In the genomic region with DNA sequence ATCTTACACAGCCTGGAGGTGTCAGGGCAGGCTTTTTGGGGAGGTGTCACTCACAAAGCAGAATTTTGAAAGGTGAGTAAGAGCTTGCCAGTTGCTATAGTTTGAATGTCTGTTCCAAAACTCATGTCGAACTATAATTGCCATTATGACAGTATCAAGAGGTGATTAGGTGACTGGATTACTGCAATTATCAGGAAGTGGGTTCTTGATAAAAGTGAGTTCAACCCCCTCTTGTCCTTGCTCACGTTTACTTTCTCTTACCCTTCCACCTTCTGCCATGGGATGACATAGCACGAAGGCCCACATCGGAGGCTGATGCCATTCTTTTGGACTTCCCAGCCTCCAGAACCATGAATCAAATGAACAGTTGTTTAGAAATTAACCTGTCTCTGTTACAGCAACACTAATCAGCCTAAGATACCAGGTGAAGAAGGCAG, we compare ENCODE assay signal across 1 cellular context.
TF ChIP-seq lines count a peak whose summit lies in the region.

No MANE protein-coding gene starts in this region.

TF ChIP-seq in SK-N-SH, 30 proteins besides CTCF, POLR2A, EP300 and RAD21 (continued from another document):
- TF ChIP-seq, protein P1, sequence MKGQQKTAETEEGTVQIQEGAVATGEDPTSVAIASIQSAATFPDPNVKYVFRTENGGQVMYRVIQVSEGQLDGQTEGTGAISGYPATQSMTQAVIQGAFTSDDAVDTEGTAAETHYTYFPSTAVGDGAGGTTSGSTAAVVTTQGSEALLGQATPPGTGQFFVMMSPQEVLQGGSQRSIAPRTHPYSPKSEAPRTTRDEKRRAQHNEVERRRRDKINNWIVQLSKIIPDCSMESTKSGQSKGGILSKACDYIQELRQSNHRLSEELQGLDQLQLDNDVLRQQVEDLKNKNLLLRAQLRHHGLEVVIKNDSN (IDR thresholded peaks at IDR 0.05; ENCODE audit: borderline replicate concordance, low read depth) = no peak
- TF ChIP-seq, protein P2, sequence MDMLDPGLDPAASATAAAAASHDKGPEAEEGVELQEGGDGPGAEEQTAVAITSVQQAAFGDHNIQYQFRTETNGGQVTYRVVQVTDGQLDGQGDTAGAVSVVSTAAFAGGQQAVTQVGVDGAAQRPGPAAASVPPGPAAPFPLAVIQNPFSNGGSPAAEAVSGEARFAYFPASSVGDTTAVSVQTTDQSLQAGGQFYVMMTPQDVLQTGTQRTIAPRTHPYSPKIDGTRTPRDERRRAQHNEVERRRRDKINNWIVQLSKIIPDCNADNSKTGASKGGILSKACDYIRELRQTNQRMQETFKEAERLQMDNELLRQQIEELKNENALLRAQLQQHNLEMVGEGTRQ (IDR thresholded peaks at IDR 0.05; ENCODE audit: borderline replicate concordance, low read depth, low read length) = no peak
- TF ChIP-seq JUND (IDR thresholded peaks at IDR 0.05) = no peak
- TF ChIP-seq, protein P3, sequence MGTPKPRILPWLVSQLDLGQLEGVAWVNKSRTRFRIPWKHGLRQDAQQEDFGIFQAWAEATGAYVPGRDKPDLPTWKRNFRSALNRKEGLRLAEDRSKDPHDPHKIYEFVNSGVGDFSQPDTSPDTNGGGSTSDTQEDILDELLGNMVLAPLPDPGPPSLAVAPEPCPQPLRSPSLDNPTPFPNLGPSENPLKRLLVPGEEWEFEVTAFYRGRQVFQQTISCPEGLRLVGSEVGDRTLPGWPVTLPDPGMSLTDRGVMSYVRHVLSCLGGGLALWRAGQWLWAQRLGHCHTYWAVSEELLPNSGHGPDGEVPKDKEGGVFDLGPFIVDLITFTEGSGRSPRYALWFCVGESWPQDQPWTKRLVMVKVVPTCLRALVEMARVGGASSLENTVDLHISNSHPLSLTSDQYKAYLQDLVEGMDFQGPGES (IDR thresholded peaks at IDR 0.05; ENCODE audit: low read depth, low read length) = no peak
- TF ChIP-seq, protein P4, sequence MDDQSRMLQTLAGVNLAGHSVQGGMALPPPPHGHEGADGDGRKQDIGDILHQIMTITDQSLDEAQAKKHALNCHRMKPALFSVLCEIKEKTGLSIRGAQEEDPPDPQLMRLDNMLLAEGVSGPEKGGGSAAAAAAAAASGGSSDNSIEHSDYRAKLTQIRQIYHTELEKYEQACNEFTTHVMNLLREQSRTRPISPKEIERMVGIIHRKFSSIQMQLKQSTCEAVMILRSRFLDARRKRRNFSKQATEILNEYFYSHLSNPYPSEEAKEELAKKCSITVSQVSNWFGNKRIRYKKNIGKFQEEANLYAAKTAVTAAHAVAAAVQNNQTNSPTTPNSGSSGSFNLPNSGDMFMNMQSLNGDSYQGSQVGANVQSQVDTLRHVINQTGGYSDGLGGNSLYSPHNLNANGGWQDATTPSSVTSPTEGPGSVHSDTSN (IDR thresholded peaks at IDR 0.05) = no peak
- TF ChIP-seq, protein P5, sequence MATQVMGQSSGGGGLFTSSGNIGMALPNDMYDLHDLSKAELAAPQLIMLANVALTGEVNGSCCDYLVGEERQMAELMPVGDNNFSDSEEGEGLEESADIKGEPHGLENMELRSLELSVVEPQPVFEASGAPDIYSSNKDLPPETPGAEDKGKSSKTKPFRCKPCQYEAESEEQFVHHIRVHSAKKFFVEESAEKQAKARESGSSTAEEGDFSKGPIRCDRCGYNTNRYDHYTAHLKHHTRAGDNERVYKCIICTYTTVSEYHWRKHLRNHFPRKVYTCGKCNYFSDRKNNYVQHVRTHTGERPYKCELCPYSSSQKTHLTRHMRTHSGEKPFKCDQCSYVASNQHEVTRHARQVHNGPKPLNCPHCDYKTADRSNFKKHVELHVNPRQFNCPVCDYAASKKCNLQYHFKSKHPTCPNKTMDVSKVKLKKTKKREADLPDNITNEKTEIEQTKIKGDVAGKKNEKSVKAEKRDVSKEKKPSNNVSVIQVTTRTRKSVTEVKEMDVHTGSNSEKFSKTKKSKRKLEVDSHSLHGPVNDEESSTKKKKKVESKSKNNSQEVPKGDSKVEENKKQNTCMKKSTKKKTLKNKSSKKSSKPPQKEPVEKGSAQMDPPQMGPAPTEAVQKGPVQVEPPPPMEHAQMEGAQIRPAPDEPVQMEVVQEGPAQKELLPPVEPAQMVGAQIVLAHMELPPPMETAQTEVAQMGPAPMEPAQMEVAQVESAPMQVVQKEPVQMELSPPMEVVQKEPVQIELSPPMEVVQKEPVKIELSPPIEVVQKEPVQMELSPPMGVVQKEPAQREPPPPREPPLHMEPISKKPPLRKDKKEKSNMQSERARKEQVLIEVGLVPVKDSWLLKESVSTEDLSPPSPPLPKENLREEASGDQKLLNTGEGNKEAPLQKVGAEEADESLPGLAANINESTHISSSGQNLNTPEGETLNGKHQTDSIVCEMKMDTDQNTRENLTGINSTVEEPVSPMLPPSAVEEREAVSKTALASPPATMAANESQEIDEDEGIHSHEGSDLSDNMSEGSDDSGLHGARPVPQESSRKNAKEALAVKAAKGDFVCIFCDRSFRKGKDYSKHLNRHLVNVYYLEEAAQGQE (IDR thresholded peaks at IDR 0.05; ENCODE audit: low read depth, low read length) = no peak
- no peak for TF ChIP-seq POLR2AphosphoS5 (IDR thresholded peaks at IDR 0.05; ENCODE audit: low read depth, low read length)
